39 cellular contexts compared by ENCODE assay signal in the genomic region with DNA sequence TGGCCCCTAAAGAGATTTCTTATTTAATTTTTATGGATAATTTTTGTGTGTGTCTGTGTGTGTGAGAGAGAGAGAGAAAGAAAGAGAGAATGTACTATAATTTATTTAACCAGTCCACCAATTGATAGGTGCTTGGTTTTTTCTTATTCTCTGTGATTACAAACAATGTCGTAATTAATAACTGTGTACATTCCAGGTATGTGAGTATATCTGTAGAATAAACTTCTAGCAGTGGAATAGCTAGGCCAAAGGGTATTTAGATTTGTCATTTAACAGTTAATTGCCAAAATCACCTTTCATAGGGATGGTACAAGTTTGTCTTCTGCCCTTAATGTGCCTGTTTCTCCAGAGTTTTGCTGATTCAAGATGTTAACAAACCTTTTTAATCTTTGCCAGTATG. TPM values are rescaled to one million over a fixed set of nuclear protein-coding genes. Genes with fewer than 3 reads are reported as not detected.
"Had no signal": no experiment of that assay in that cellular context is flagged by ENCODE, and none has a peak within 500 bp of the region (broad histone marks: within the 10 kb centered on the region; RNA-seq: fewer than 3 reads in every experiment).

No MANE protein-coding gene starts in this region.

- H3K4me1 ChIP-seq: ascending aorta, breast epithelium had no signal

- H3K27ac Mint-ChIP-seq: activated naive CD4-positive, alpha-beta T cell treated with anti-CD3 and anti-CD28 coated beads for 36 hours; activated naive CD4-positive, alpha-beta T cell treated with anti-CD3 and anti-CD28 coated beads, Interleukin-2, amount 50 U/mL, for 24 hours; activated naive CD4-positive, alpha-beta T cell treated with anti-CD3 and anti-CD28 coated beads, Interleukin-2, amount 50 U/mL, for 72 hours; activated naive CD8-positive, alpha-beta T cell; activated naive CD8-positive, alpha-beta T cell treated with anti-CD3 and anti-CD28 coated beads for 36 hours; activated naive CD8-positive, alpha-beta T cell treated with anti-CD3 and anti-CD28 coated beads, Interleukin-2, amount 10 ng/mL, durations not matched to agents 7 days and 5 days; activated naive CD8-positive, alpha-beta T cell treated with anti-CD3 and anti-CD28 coated beads, Interleukin-2, amount 50 U/mL, for 24 hours; activated T-cell treated with anti-CD3 and anti-CD28 coated beads, Interleukin-2, amount 50 U/mL, for 72 hours; activated T-helper 1 cell treated with anti-CD3 and anti-CD28 coated beads, Interleukin-12 subunit alpha, Interleukin-12 subunit beta, Interleukin-2, Interleukin-4 antibody, amounts not matched to agents 30 ng/mL and 10 ng/mL and 1 ng/mL, durations not matched to agents 14 hours and 24 hours and 36 hours; activated T-helper 17 cell treated with anti-CD3 and anti-CD28 coated beads, Interleukin-2, amount 50 U/mL, for 72 hours; activated T-helper 2 cell treated with anti-CD3 and anti-CD28 coated beads, Interferon-gamma antibody, Interleukin-2, Interleukin-4, amounts not matched to agents 10 μg/mL and 5 μg/mL and 100 μg/mL, durations not matched to agents 14 hours and 24 hours and 36 hours; brain had no signal

- H3K27ac ChIP-seq: adrenal gland, ascending aorta, body of pancreas, brain microvascular endothelial cell, cardiac muscle cell had no signal

- H3K27me3 ChIP-seq: adrenal gland, ascending aorta, body of pancreas, brain microvascular endothelial cell, breast epithelium, cardiac muscle cell had no signal

- H3K4me3 Mint-ChIP-seq: activated naive CD4-positive, alpha-beta T cell treated with anti-CD3 and anti-CD28 coated beads for 36 hours; activated naive CD4-positive, alpha-beta T cell treated with anti-CD3 and anti-CD28 coated beads, Interleukin-2, amount 10 ng/mL, durations not matched to agents 7 days and 5 days; activated naive CD4-positive, alpha-beta T cell treated with anti-CD3 and anti-CD28 coated beads, Interleukin-2, amount 50 U/mL, for 24 hours; activated naive CD8-positive, alpha-beta T cell; activated naive CD8-positive, alpha-beta T cell treated with anti-CD3 and anti-CD28 coated beads for 36 hours; activated naive CD8-positive, alpha-beta T cell treated with anti-CD3 and anti-CD28 coated beads, Interleukin-2, amount 10 ng/mL, durations not matched to agents 7 days and 5 days; activated naive CD8-positive, alpha-beta T cell treated with anti-CD3 and anti-CD28 coated beads, Interleukin-2, amount 50 U/mL, for 24 hours; activated T-cell treated with anti-CD3 and anti-CD28 coated beads, Interleukin-2, amount 50 U/mL, for 4 hours; activated T-cell treated with anti-CD3 and anti-CD28 coated beads, Interleukin-2, amount 50 U/mL, for 72 hours; activated T-helper 1 cell treated with anti-CD3 and anti-CD28 coated beads, Interleukin-12 subunit alpha, Interleukin-12 subunit beta, Interleukin-2, Interleukin-4 antibody, amounts not matched to agents 30 ng/mL and 10 ng/mL and 1 ng/mL, durations not matched to agents 14 hours and 24 hours and 36 hours; activated T-helper 17 cell treated with anti-CD3 and anti-CD28 coated beads, Interleukin-2, amount 50 U/mL, for 72 hours; brain; central memory CD8-positive, alpha-beta T cell had no signal

- H3K27me3 Mint-ChIP-seq: activated naive CD4-positive, alpha-beta T cell treated with anti-CD3 and anti-CD28 coated beads, Interleukin-2, amount 50 U/mL, for 24 hours; activated naive CD8-positive, alpha-beta T cell; activated naive CD8-positive, alpha-beta T cell treated with anti-CD3 and anti-CD28 coated beads for 36 hours; central memory CD8-positive, alpha-beta T cell had no signal

- DNase-seq: activated effector memory CD4-positive, alpha-beta T cell treated with Interleukin-2 at 50 U/mL for 16 hours; activated gamma-delta T cell; activated gamma-delta T cell treated with Interleukin-2 at 50 U/mL for 16 hours; activated naive CD4-positive, alpha-beta T cell; activated naive CD4-positive, alpha-beta T cell treated with anti-CD3 and anti-CD28 coated beads for 36 hours; activated naive CD4-positive, alpha-beta T cell treated with anti-CD3 and anti-CD28 coated beads, Interleukin-2, amount 10 ng/mL, durations not matched to agents 7 days and 5 days; activated naive CD4-positive, alpha-beta T cell treated with anti-CD3 and anti-CD28 coated beads, Interleukin-2, amount 50 U/mL, for 16 hours; activated naive CD4-positive, alpha-beta T cell treated with Interleukin-2 at 50 U/mL for 16 hours; activated naive CD8-positive, alpha-beta T cell treated with anti-CD3 and anti-CD28 coated beads for 36 hours; activated naive CD8-positive, alpha-beta T cell treated with anti-CD3 and anti-CD28 coated beads, Interleukin-2, amount 10 ng/mL, durations not matched to agents 7 days and 5 days; activated naive CD8-positive, alpha-beta T cell treated with anti-CD3 and anti-CD28 coated beads, Interleukin-2, amount 50 U/mL, for 24 hours; activated T-cell treated with anti-CD3 and anti-CD28 coated beads, Interleukin-2, amount 50 U/mL, for 4 hours; activated T-cell treated with anti-CD3 and anti-CD28 coated beads, Interleukin-2, amount 50 U/mL, for 48 hours; activated T-cell treated with anti-CD3 and anti-CD28 coated beads, Interleukin-2, amount 50 U/mL, for 72 hours; adrenal gland; amniotic stem cell; amygdala; anterior cingulate cortex; aorta; body of pancreas; brain microvascular endothelial cell; caudate nucleus; central memory CD4-positive, alpha-beta T cell; cerebellar nuclear complex had no signal

- H3K4me3 ChIP-seq: adrenal gland, ascending aorta, body of pancreas, breast epithelium, cardiac muscle cell had no signal

- FAIRE-seq: astrocyte, bronchial epithelial cell, colon had no signal

- H3K36me3 ChIP-seq: adrenal gland, ascending aorta, brain microvascular endothelial cell, breast epithelium, cardiac muscle cell had no signal

- ATAC-seq: activated naive CD4-positive, alpha-beta T cell treated with anti-CD3 and anti-CD28 coated beads, Interleukin-2, amount 50 U/mL, for 72 hours; activated naive CD8-positive, alpha-beta T cell treated with anti-CD3 and anti-CD28 coated beads, Interleukin-2, amount 50 U/mL, for 24 hours; activated T-cell treated with anti-CD3 and anti-CD28 coated beads, Interleukin-2, amount 50 U/mL, for 4 hours; activated T-cell treated with anti-CD3 and anti-CD28 coated beads, Interleukin-2, amount 50 U/mL, for 72 hours; activated T-helper 17 cell treated with anti-CD3 and anti-CD28 coated beads, Interleukin-2, amount 50 U/mL, for 72 hours; body of pancreas had no signal

- H3K9me3 Mint-ChIP-seq: activated naive CD4-positive, alpha-beta T cell treated with anti-CD3 and anti-CD28 coated beads for 36 hours; activated naive CD4-positive, alpha-beta T cell treated with anti-CD3 and anti-CD28 coated beads, Interleukin-2, amount 10 ng/mL, durations not matched to agents 7 days and 5 days; activated naive CD4-positive, alpha-beta T cell treated with anti-CD3 and anti-CD28 coated beads, Interleukin-2, amount 50 U/mL, for 24 hours; activated naive CD4-positive, alpha-beta T cell treated with anti-CD3 and anti-CD28 coated beads, Interleukin-2, amount 50 U/mL, for 72 hours; activated naive CD8-positive, alpha-beta T cell treated with anti-CD3 and anti-CD28 coated beads for 36 hours; activated naive CD8-positive, alpha-beta T cell treated with anti-CD3 and anti-CD28 coated beads, Interleukin-2, amount 10 ng/mL, durations not matched to agents 7 days and 5 days; activated naive CD8-positive, alpha-beta T cell treated with anti-CD3 and anti-CD28 coated beads, Interleukin-2, amount 50 U/mL, for 24 hours; activated T-cell treated with anti-CD3 and anti-CD28 coated beads, Interleukin-2, amount 50 U/mL, for 4 hours; activated T-cell treated with anti-CD3 and anti-CD28 coated beads, Interleukin-2, amount 50 U/mL, for 72 hours; activated T-helper 1 cell treated with anti-CD3 and anti-CD28 coated beads, Interleukin-12 subunit alpha, Interleukin-12 subunit beta, Interleukin-2, Interleukin-4 antibody, amounts not matched to agents 30 ng/mL and 10 ng/mL and 1 ng/mL, durations not matched to agents 14 hours and 24 hours and 36 hours; activated T-helper 17 cell treated with anti-CD3 and anti-CD28 coated beads, Interleukin-2, amount 50 U/mL, for 72 hours; activated T-helper 2 cell treated with anti-CD3 and anti-CD28 coated beads, Interferon-gamma antibody, Interleukin-2, Interleukin-4, amounts not matched to agents 10 μg/mL and 5 μg/mL and 100 μg/mL, durations not matched to agents 14 hours and 24 hours and 36 hours; brain; central memory CD8-positive, alpha-beta T cell had no signal

- H3K36me3 Mint-ChIP-seq: activated naive CD4-positive, alpha-beta T cell treated with anti-CD3 and anti-CD28 coated beads, Interleukin-2, amount 10 ng/mL, durations not matched to agents 7 days and 5 days; activated naive CD4-positive, alpha-beta T cell treated with anti-CD3 and anti-CD28 coated beads, Interleukin-2, amount 50 U/mL, for 24 hours; activated naive CD4-positive, alpha-beta T cell treated with anti-CD3 and anti-CD28 coated beads, Interleukin-2, amount 50 U/mL, for 72 hours; activated naive CD8-positive, alpha-beta T cell; activated naive CD8-positive, alpha-beta T cell treated with anti-CD3 and anti-CD28 coated beads for 36 hours; activated naive CD8-positive, alpha-beta T cell treated with anti-CD3 and anti-CD28 coated beads, Interleukin-2, amount 10 ng/mL, durations not matched to agents 7 days and 5 days; brain had no signal

- H3K9me3 ChIP-seq: adrenal gland, ascending aorta, body of pancreas, breast epithelium had no signal

RNA-seq across cellular contexts. Expression of a gene that starts 35.3 kb away (rescaled TPM):
- total RNA-seq: activated naive CD4-positive, alpha-beta T cell treated with anti-CD3 and anti-CD28 coated beads for 36 hours; activated naive CD4-positive, alpha-beta T cell treated with anti-CD3 and anti-CD28 coated beads, Interleukin-2, amount 50 U/mL, for 72 hours; activated naive CD8-positive, alpha-beta T cell treated with anti-CD3 and anti-CD28 coated beads for 36 hours; activated naive CD8-positive, alpha-beta T cell treated with anti-CD3 and anti-CD28 coated beads, Interleukin-2, amount 10 ng/mL, durations not matched to agents 7 days and 5 days; activated T-helper 1 cell treated with anti-CD3 and anti-CD28 coated beads, Interleukin-12 subunit alpha, Interleukin-12 subunit beta, Interleukin-2, Interleukin-4 antibody, amounts not matched to agents 30 ng/mL and 10 ng/mL and 1 ng/mL, durations not matched to agents 14 hours and 24 hours and 36 hours; activated T-helper 17 cell treated with anti-CD3 and anti-CD28 coated beads, Interleukin-2, amount 50 U/mL, for 72 hours; activated T-helper 2 cell treated with anti-CD3 and anti-CD28 coated beads, Interferon-gamma antibody, Interleukin-2, Interleukin-4, amounts not matched to agents 10 μg/mL and 5 μg/mL and 100 μg/mL, durations not matched to agents 14 hours and 24 hours and 36 hours; aorta; ascending aorta; cardiac muscle cell had no signal
- polyA plus RNA-seq: aorta, cardiac muscle cell had no signal

RNA-seq across cellular contexts. Expression of a gene that starts 35.4 kb away (rescaled TPM):
- total RNA-seq: activated naive CD4-positive, alpha-beta T cell treated with anti-CD3 and anti-CD28 coated beads for 36 hours; activated naive CD4-positive, alpha-beta T cell treated with anti-CD3 and anti-CD28 coated beads, Interleukin-2, amount 50 U/mL, for 72 hours; activated naive CD8-positive, alpha-beta T cell treated with anti-CD3 and anti-CD28 coated beads for 36 hours; activated naive CD8-positive, alpha-beta T cell treated with anti-CD3 and anti-CD28 coated beads, Interleukin-2, amount 10 ng/mL, durations not matched to agents 7 days and 5 days; activated T-cell treated with anti-CD3 and anti-CD28 coated beads, Interleukin-2, amount 50 U/mL, for 4 hours; activated T-cell treated with anti-CD3 and anti-CD28 coated beads, Interleukin-2, amount 50 U/mL, for 72 hours; activated T-helper 1 cell treated with anti-CD3 and anti-CD28 coated beads, Interleukin-12 subunit alpha, Interleukin-12 subunit beta, Interleukin-2, Interleukin-4 antibody, amounts not matched to agents 30 ng/mL and 10 ng/mL and 1 ng/mL, durations not matched to agents 14 hours and 24 hours and 36 hours; activated T-helper 17 cell treated with anti-CD3 and anti-CD28 coated beads, Interleukin-2, amount 50 U/mL, for 72 hours; activated T-helper 2 cell treated with anti-CD3 and anti-CD28 coated beads, Interferon-gamma antibody, Interleukin-2, Interleukin-4, amounts not matched to agents 10 μg/mL and 5 μg/mL and 100 μg/mL, durations not matched to agents 14 hours and 24 hours and 36 hours; aorta; ascending aorta; cardiac muscle cell; cardiac septum had no signal
- polyA plus RNA-seq: aorta, cardiac muscle cell had no signal
